ENCODE assay signal across 20 cellular contexts in the genomic region with DNA sequence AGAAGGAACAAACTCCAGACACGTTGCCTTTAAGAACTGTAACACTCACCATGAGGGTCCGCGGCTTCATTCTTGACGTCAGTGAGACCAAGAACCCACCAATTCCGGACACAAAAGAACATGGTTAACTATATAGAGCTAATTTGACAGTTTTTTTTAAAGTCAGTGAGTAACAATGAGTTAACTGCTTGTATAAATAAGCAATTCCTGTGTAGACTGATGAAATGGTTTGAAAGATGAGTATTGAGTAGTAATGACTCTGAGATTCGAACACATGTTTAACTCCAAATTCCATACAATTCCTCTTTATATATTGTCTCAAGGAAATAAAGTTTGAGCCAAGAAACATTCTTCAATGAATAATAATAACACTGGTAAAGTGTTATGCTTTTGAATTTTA.
DNase-seq lines count a peak whose midpoint lies in the region; ATAC-seq and TF ChIP-seq lines count a peak whose summit lies in the region.
"Had no signal": no experiment of that assay in that cellular context is flagged by ENCODE, and none has a peak within 500 bp of the region (broad histone marks: within the 10 kb centered on the region; RNA-seq: fewer than 3 reads in every experiment).

No MANE protein-coding gene starts in this region.

- H2BK20ac ChIP-seq in IMR-90 (ENCODE audit: low read depth, low read length): peak overlapping the region; percentile 84; the same call in 1 of the 2 replicates

- H3K27me3 ChIP-seq in IMR-90 (ENCODE audit: control insufficient read depth, insufficient read depth, low read length): no peaks in the 10 kb centered on the region
- H3K27me3 ChIP-seq: MG63 had no signal

- in situ Hi-C loops in IMR-90 (cut with MboI; ENCODE audit: low sequenced_read_pairs) (no loop called here), astrocyte of the spinal cord (cut with HindIII; ENCODE audit: low sequenced_read_pairs) (no loop called here)

- TF ChIP-seq CTCF in AG09309 (IDR thresholded peaks at IDR 0.05; ENCODE audit: control insufficient read depth, insufficient read depth, low read depth, low read length, missing control alignments) (no peak), IMR-90 (conservative IDR thresholded peaks at IDR 0.05; ENCODE audit: low read depth, low read length) (no peak), astrocyte of the spinal cord (IDR thresholded peaks at IDR 0.05; ENCODE audit: low read depth, low read length) (no peak), GM10248 (IDR thresholded peaks at IDR 0.05; ENCODE audit: control extremely low read depth, extremely low read depth, low read depth, missing control alignments) (no peak)

- no peak overlapping the region; the same call in 1 of the 2 replicates for H2AK5ac ChIP-seq in IMR-90 (ENCODE audit: low read depth, low read length)

- CTCF ChIA-PET in IMR-90 (lab: Yijun Ruan, JAX): interaction anchor here (0.6 kb wide), 1 partner anchor 22 kb away, joined by 4 read pairs; no protein-coding TSS in a partner anchor
- CTCF ChIA-PET in GM10248 (lab: Yijun Ruan, JAX): interaction anchor here (1.0 kb wide), 1 partner anchor 10 kb away, joined by 3 read pairs; no protein-coding TSS in a partner anchor

- TF ChIP-seq POLR2A in IMR-90 (IDR thresholded peaks at IDR 0.05; ENCODE audit: low read depth, low read length): no peak

- H2AK9ac ChIP-seq in IMR-90 (replicated peaks; ENCODE audit: low read depth, low read length, poor library complexity): no peak overlapping the region

- no peak overlapping the region for H3K56ac ChIP-seq in IMR-90 (ENCODE audit: extremely low read depth, insufficient read depth, low read length)

- H3K4me1 ChIP-seq in IMR-90 (ENCODE audit: control insufficient read depth, insufficient read depth, low read length): no peaks in the 10 kb centered on the region
- H3K4me1 ChIP-seq: A549 had no signal

- peak overlapping the region; percentile 34 for H2BK5ac ChIP-seq in IMR-90 (ENCODE audit: low read depth, low read length, poor library complexity, severe bottlenecking)

- H3K36me3 ChIP-seq in IMR-90 (ENCODE audit: control insufficient read depth, insufficient read depth, low read length): no peaks in the 10 kb centered on the region
- H3K36me3 ChIP-seq: MG63 had no signal

- peak overlapping the region; percentile 82 for H2BK120ac ChIP-seq in IMR-90 (ENCODE audit: low read depth, low read length)

- peak overlapping the region; percentile 76; the same call in 1 of the 2 replicates for H3K14ac ChIP-seq in IMR-90 (replicated peaks; ENCODE audit: low read depth, low read length)

- DNase-seq in AG09309 (ENCODE audit: low read depth) (peak; percentile 7), IMR-90 (peak; percentile 82), astrocyte of the spinal cord (ENCODE audit: low read depth, low spot score) (peak; percentile 56), fibroblast of the conjunctiva (ENCODE audit: low read depth) (peak; percentile 17), GM10248 (ENCODE audit: extremely low spot score) (no peak), HuH-7 (ENCODE audit: low spot score) (no peak)
- DNase-seq: CD4-positive, alpha-beta T cell; DMS79; GF-D8; GOT3; HFFc6; KG1; MG63; NCI-H1092 treated with DMSO at 0.1 percent for 48 hours; NCI-H1694 treated with DMSO at 0.1 percent for 48 hours; NCI-H446 treated with DMSO at 0.1 percent for 48 hours; SHP77 had no signal

- 0 out of 2 replicates have a peak, but pooled peaks cover 3% of the 10 kb centered on the region for H3K9me3 ChIP-seq in IMR-90 (ENCODE audit: control insufficient read depth, insufficient read depth, low read length)
- H3K9me3 ChIP-seq: A549 had no signal

- H4K8ac ChIP-seq in IMR-90 (ENCODE audit: low read depth in 2 of 2, low read length in 2 of 2): peak overlapping the region in 1 of 2 experiments; percentile 84; a peak in 2 of 4 replicates

- H3K4me3 ChIP-seq in AG09309 (ENCODE audit: control insufficient read depth, low read depth, low read length): no peak overlapping the region; the same call in 1 of the 2 replicates
- H3K4me3 ChIP-seq in IMR-90 (ENCODE audit: insufficient read depth, low read depth, low read length): no peak overlapping the region
- no peak overlapping the region for H3K4me3 ChIP-seq in astrocyte of the spinal cord (ENCODE audit: low read depth, low read length)
- H3K4me3 ChIP-seq: A549, MG63 had no signal

- no CpG with 5 or more reads among the region's 6 CpGs for WGBS in IMR-90 (ENCODE audit: extremely low coverage in 2 of 2, insufficient read length in 1 of 2), 2 experiments

- no peaks in the 10 kb centered on the region for H4K20me1 ChIP-seq in IMR-90 (ENCODE audit: insufficient read depth, low read length)

- H3K9ac ChIP-seq in IMR-90 (ENCODE audit: low read depth, low read length): no peak overlapping the region

- no peak overlapping the region for H3K4me2 ChIP-seq in IMR-90 (ENCODE audit: low read depth, low read length)
- H3K4me2 ChIP-seq: A549 had no signal

- peak overlapping the region; percentile 64; the same call in 1 of the 3 replicates for H2BK15ac ChIP-seq in IMR-90 (ENCODE audit: low read depth, low read length)

- H3K27ac ChIP-seq in IMR-90 (ENCODE audit: insufficient read depth, low read length): no peak overlapping the region
- H3K27ac ChIP-seq: A549, HL-60 had no signal

- H4K91ac ChIP-seq in IMR-90 (ENCODE audit: insufficient read depth, low read depth, low read length): peak overlapping the region; percentile 68; the same call in 1 of the 2 replicates

- ATAC-seq in IMR-90 (ENCODE audit: low read depth) (peak; percentile 32; the same call in 1 of the 2 replicates), GM21360 (IDR thresholded peaks at IDR 0.05; ENCODE audit: unreplicated experiment) (no peak)
- ATAC-seq: A549 had no signal

- H3K23ac ChIP-seq in IMR-90 (ENCODE audit: low read depth, low read length): no peak overlapping the region

- no peak overlapping the region for H3K18ac ChIP-seq in IMR-90 (ENCODE audit: low read depth, low read length)

- no peaks in the 10 kb centered on the region for H3K9me1 ChIP-seq in IMR-90 (ENCODE audit: insufficient read depth, low read length)

- POLR2A ChIA-PET in IMR-90 (lab: Charles Lee; ENCODE audit: unreplicated experiment): no interaction called here
- POLR2A ChIA-PET in GM10248 (lab: Yijun Ruan, JAX): no interaction called here

- no peak overlapping the region for H2AFZ ChIP-seq in IMR-90 (replicated peaks; ENCODE audit: low read length, poor library complexity)

- no peak for TF ChIP-seq RAD21 in IMR-90 (IDR thresholded peaks at IDR 0.05; ENCODE audit: low read length)

- dilution Hi-C loops in IMR-90 (cut with HindIII; ENCODE audit: low sequenced_read_pairs, unreplicated experiment): no loop called here

- no peak overlapping the region for H4K5ac ChIP-seq in IMR-90 (ENCODE audit: low read depth, low read length)

- H3K4ac ChIP-seq in IMR-90 (ENCODE audit: low read depth, low read length): peak overlapping the region; percentile 56

- BruUV-seq in IMR-90 (replicated peaks; lab: Mats Ljungman, UMichigan): no TSS peak

- no peaks in the 10 kb centered on the region for H3K79me1 ChIP-seq in IMR-90 (ENCODE audit: low read depth in 1 of 2, low read length in 2 of 2)

- intact Hi-C loops in IMR-90 (cut with micrococcal nuclease): no loop called here

TF ChIP-seq in IMR-90, 13 proteins besides CTCF, POLR2A, EP300 and RAD21:
- TF ChIP-seq, protein P1, sequence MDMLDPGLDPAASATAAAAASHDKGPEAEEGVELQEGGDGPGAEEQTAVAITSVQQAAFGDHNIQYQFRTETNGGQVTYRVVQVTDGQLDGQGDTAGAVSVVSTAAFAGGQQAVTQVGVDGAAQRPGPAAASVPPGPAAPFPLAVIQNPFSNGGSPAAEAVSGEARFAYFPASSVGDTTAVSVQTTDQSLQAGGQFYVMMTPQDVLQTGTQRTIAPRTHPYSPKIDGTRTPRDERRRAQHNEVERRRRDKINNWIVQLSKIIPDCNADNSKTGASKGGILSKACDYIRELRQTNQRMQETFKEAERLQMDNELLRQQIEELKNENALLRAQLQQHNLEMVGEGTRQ (IDR thresholded peaks at IDR 0.05; ENCODE audit: low read depth, low read length): no peak
- TF ChIP-seq SMC3 (IDR thresholded peaks at IDR 0.05; ENCODE audit: low read depth, low read length) (no peak), MAZ (IDR thresholded peaks at IDR 0.05; ENCODE audit: borderline replicate concordance, low read depth, low read length) (no peak), CEBPB (IDR thresholded peaks at IDR 0.05; ENCODE audit: low read depth, low read length) (peak; percentile 69)

Comparison
In these comparisons a context has a peak if more than half of its experiments do, and no peak if none do; other contexts are left out.
1. DNase-seq: peak in AG09309 (single experiment), IMR-90 (single experiment), astrocyte of the spinal cord (single experiment) and fibroblast of the conjunctiva (single experiment); none in GM10248 (single experiment) and HuH-7 (single experiment).